In the genomic region with DNA sequence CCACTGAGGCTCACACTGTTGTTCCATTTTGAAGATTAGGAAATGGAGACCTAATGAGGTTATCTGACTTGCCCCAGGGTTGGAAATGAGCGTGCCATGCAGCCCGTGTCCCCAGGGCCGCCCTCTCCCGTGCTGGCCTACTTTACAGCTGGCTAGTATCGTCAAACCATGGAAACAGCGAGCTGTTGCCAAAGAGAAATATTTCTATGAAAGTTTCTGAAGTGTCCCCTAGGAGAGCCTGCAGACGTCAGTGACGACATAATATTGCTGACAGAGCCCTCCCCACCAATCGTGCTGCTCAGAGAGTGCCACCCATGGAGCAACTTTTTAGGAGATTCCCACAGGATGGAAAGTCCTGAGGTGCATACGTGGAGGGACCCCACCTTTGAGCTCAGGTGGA, we compare ENCODE assay signal across 10 cellular contexts. TPM values are rescaled to one million over a fixed set of nuclear protein-coding genes. Genes with fewer than 3 reads are reported as not detected.
DNase-seq lines count a peak whose midpoint lies in the region; ATAC-seq and TF ChIP-seq lines count a peak whose summit lies in the region.
"Had no signal": no experiment of that assay in that cellular context is flagged by ENCODE, and none has a peak within 500 bp of the region (broad histone marks: within the 10 kb centered on the region; RNA-seq: fewer than 3 reads in every experiment).

No MANE protein-coding gene starts in this region.

- H3K27me3 Mint-ChIP-seq in neural progenitor cell (ENCODE audit: insufficient read depth, low read depth): no peaks in the 10 kb centered on the region

- DNase-seq in AG20443 (ENCODE audit: low spot score) (peak; percentile 30), NCI-H510A treated with DMSO at 0.1 percent for 48 hours (lab: John Stamatoyannopoulos, UW) (peak; percentile 89), neural progenitor cell (ENCODE audit: low spot score) (no peak), KG1 (lab: John Stamatoyannopoulos, UW) (no peak)
- DNase-seq: anterior cingulate cortex had no signal

- peak overlapping the region; percentile 53 for H3K27ac Mint-ChIP-seq in neural progenitor cell
- H3K27ac Mint-ChIP-seq: IgD-negative memory B cell had no signal

- peaks cover 18% of the 10 kb centered on the region for H3F3A ChIP-seq in neural progenitor cell (ENCODE audit: low read depth)

- peak; percentile 86 for ATAC-seq in gastroesophageal sphincter
- no peak for ATAC-seq in GM18498 (IDR thresholded peaks at IDR 0.05; ENCODE audit: unreplicated experiment)
- no peak for ATAC-seq in HG03025 (IDR thresholded peaks at IDR 0.05; ENCODE audit: low FRiP score, unreplicated experiment)
- no peak for ATAC-seq in GM18873 (IDR thresholded peaks at IDR 0.05; ENCODE audit: low FRiP score, unreplicated experiment)

- peaks cover 43% of the 10 kb centered on the region for H3K4me1 Mint-ChIP-seq in neural progenitor cell
- H3K4me1 Mint-ChIP-seq: IgD-negative memory B cell had no signal

- H3K9me3 ChIP-seq in gastroesophageal sphincter (no peaks in the 10 kb centered on the region), neural progenitor cell (ENCODE audit: low read depth) (no peaks in the 10 kb centered on the region)

- no peak overlapping the region for H3K9ac ChIP-seq in neural progenitor cell

- H3K4me1 ChIP-seq in gastroesophageal sphincter: peaks cover 24 to 49% (median 33%) of the 10 kb centered on the region in 3 donors
- H3K4me1 ChIP-seq in neural progenitor cell: peaks cover 42% of the 10 kb centered on the region

- no peaks in the 10 kb centered on the region for H3K36me3 Mint-ChIP-seq in neural progenitor cell

- peak in 2 of 4 experiments; percentile 14 to 15 for TF ChIP-seq CTCF in gastroesophageal sphincter (IDR thresholded peaks at IDR 0.05)
- no peak for TF ChIP-seq CTCF in neural progenitor cell (IDR thresholded peaks at IDR 0.05)

- TF ChIP-seq POLR2A in gastroesophageal sphincter (IDR thresholded peaks at IDR 0.05): no peak

- WGBS in gastroesophageal sphincter (ENCODE audit: low coverage in 1 of 2), 2 donors: 26% methylated on average over 5 of the region's 10 CpGs; no CpG with 5 or more reads in 1 of the 2 donors

- no peaks in the 10 kb centered on the region for H3K79me2 ChIP-seq in neural progenitor cell (ENCODE audit: low read depth)

- H3K27me3 ChIP-seq in gastroesophageal sphincter: no peaks in the 10 kb centered on the region
- peaks cover 5% of the 10 kb centered on the region for H3K27me3 ChIP-seq in neural progenitor cell

- H2AFZ ChIP-seq in neural progenitor cell (replicated peaks): no peak overlapping the region

- no peaks in the 10 kb centered on the region for H3K9me3 Mint-ChIP-seq in neural progenitor cell
- H3K9me3 Mint-ChIP-seq: IgD-negative memory B cell had no signal

- no peak for TF ChIP-seq EP300 in gastroesophageal sphincter (IDR thresholded peaks at IDR 0.05)

- no peak overlapping the region for H3K4me3 Mint-ChIP-seq in neural progenitor cell

- no peaks in the 10 kb centered on the region for H4K20me1 ChIP-seq in neural progenitor cell (ENCODE audit: low read depth)

- H3K27ac ChIP-seq in gastroesophageal sphincter (peak overlapping the region; percentile 77 to 91 (median 88)), neural progenitor cell (no peak overlapping the region)

- H3K4me2 ChIP-seq in neural progenitor cell: no peak overlapping the region

- H3K4me3 ChIP-seq in gastroesophageal sphincter (no peak overlapping the region), neural progenitor cell (no peak overlapping the region)

- H3K36me3 ChIP-seq in gastroesophageal sphincter (no peaks in the 10 kb centered on the region), neural progenitor cell (no peaks in the 10 kb centered on the region)

RNA-seq across cellular contexts. Expression of gene FAM174B, which starts 11.2 kb away (rescaled TPM):
- 10 to 100 TPM in 3 of 4 donors, 1 to 10 TPM in 1; 9.2 to 15.5 (median 13.3) TPM for total RNA-seq in gastroesophageal sphincter
- total RNA-seq in neural progenitor cell (ENCODE audit: low replicate concordance): 8.6 and 10.1 TPM in 2 replicates

Comparison
In these comparisons a context has a peak if more than half of its experiments do, and no peak if none do; other contexts are left out.
1. DNase-seq: peak in AG20443 (single experiment) and NCI-H510A treated with DMSO at 0.1 percent for 48 hours (single experiment); none in neural progenitor cell (single experiment) and KG1 (single experiment).